ENCODE assay signal across 1 cellular context in the genomic region with DNA sequence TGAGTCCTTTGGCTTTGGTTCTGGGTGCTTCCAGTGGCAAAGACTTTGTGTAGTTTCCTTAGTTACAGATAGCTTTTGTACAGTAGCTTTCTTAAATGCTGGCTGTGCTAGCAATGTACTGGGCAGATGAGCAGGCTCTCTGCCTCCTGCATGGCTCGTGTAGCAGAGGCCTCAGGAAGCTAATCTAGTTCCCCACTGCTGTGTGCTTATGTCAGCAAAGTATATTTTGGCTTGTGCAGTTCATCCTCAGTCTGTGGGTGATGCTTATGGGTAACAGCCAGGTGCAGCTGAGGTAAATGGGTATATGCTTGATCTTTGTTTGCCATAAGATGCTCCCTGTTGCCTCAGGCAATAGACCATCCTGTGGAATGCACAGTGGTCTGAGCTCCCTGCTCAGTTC.
TF ChIP-seq lines count a peak whose summit lies in the region.

No MANE protein-coding gene starts in this region.

TF ChIP-seq in K562, 482 proteins besides CTCF, POLR2A, EP300 and RAD21 (continued from another document):
- TF ChIP-seq NEUROD1 (IDR thresholded peaks at IDR 0.05; ENCODE audit: borderline replicate concordance, low read depth, low read length, partially characterized antibody) (no peak), ZKSCAN1 (IDR thresholded peaks at IDR 0.05; ENCODE audit: low read depth, low read length) (no peak), CHD4 (IDR thresholded peaks at IDR 0.05; ENCODE audit: insufficient read depth, insufficient replicate concordance, low read depth, low read length, poor library complexity, severe bottlenecking) (no peak), SMC3 (conservative IDR thresholded peaks at IDR 0.05; ENCODE audit: insufficient read depth, low read depth, low read length) (no peak), ZNF57 (CRISPR knock-in tag; IDR thresholded peaks at IDR 0.05) (no peak), STAT5B (CRISPR knock-in tag; IDR thresholded peaks at IDR 0.05) (no peak), ZFP30 (CRISPR knock-in tag; IDR thresholded peaks at IDR 0.05; ENCODE audit: borderline replicate concordance) (no peak)
- TF ChIP-seq, protein P1, sequence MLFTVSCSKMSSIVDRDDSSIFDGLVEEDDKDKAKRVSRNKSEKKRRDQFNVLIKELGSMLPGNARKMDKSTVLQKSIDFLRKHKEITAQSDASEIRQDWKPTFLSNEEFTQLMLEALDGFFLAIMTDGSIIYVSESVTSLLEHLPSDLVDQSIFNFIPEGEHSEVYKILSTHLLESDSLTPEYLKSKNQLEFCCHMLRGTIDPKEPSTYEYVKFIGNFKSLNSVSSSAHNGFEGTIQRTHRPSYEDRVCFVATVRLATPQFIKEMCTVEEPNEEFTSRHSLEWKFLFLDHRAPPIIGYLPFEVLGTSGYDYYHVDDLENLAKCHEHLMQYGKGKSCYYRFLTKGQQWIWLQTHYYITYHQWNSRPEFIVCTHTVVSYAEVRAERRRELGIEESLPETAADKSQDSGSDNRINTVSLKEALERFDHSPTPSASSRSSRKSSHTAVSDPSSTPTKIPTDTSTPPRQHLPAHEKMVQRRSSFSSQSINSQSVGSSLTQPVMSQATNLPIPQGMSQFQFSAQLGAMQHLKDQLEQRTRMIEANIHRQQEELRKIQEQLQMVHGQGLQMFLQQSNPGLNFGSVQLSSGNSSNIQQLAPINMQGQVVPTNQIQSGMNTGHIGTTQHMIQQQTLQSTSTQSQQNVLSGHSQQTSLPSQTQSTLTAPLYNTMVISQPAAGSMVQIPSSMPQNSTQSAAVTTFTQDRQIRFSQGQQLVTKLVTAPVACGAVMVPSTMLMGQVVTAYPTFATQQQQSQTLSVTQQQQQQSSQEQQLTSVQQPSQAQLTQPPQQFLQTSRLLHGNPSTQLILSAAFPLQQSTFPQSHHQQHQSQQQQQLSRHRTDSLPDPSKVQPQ (CRISPR knock-in tag; IDR thresholded peaks at IDR 0.05; ENCODE audit: borderline replicate concordance), result no peak
